Comparison of ENCODE assay signal across 8 cellular contexts in the genomic region with DNA sequence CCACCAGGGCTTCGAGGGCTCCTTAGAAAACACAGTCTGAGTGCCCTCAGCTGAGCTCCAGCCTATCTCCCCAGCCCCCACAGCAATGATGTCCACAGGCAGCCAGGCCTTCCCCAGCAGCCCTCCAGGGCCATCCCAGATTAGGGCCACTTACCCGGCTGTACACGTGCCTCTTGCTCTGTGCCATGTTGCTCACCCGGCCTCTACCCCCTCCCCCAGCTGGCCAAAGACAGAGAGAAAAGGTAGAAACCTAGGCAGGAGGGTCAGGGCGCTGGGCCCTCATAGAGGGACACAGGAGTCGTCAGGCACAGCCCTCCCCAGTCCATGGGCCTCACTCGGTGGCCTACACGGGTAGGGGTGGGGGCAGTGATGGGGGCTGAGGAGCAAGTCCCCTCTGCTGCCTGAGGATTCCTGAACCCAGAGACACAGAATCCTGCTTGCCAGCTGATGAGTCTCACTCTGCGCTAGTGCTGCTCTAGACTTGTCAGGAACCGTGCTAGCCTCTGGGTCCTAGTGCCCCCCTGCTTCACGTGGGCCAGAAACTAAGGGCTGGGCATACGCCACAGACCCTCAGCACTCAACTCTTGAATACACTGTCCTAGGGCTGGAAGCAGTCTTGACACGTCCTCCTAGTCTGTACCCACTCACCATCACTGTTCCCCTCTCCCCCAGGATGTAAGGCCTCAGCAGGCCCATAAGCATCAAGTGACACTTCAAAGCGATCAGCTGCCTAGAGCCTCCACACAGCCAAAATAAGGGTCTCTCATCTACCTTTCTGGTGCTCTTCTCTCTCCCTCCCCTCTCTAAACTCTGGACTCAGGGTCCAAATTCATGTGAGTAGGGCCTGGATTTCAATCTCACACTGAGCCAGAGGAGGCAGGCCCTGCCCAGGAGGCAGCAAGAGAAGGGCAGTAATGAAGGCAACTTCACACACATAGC. TPM values are rescaled to one million over a fixed set of nuclear protein-coding genes. Genes with fewer than 3 reads are reported as not detected.
DNase-seq lines count a peak whose midpoint lies in the region; ATAC-seq and TF ChIP-seq lines count a peak whose summit lies in the region.

Gene DCTN1 (minus strand): TSS at position 461 of the 939 bp plus-strand sequence. CDS start 274 bp downstream, at position 187.

- peaks cover 12% of the 10 kb centered on the region for H3K4me1 Mint-ChIP-seq in mesothelial cell of epicardium

- DNase-seq in DMS79 treated with DMSO at 0.1 percent for 48 hours (lab: John Stamatoyannopoulos, UW) (peak; percentile 26), HK-2 (ENCODE audit: unreplicated experiment) (peak; percentile 48), mesothelial cell of epicardium (ENCODE audit: low spot score in 2 of 2, unreplicated experiment in 2 of 2) (no peak), superior temporal gyrus (ENCODE audit: extremely low spot score) (peak; percentile 92), GM19238 (ENCODE audit: insufficient read length, low spot score) (no peak)

- H3K27ac Mint-ChIP-seq in mesothelial cell of epicardium, result peak within 1 kb of the TSS; percentile 76

- CTCF ChIA-PET in activated CD8-positive, alpha-beta memory T cell treated with anti-CD3 and anti-CD28 coated beads for 36 hours (lab: Charles Lee), result interaction anchor here (0.6 to 1.5 kb wide), 3 partner anchors 12 to 264 kb away, joined by 3 to 5 read pairs (median 3); no protein-coding TSS in a partner anchor

- no peaks in the 10 kb centered on the region for H3K9me3 Mint-ChIP-seq in mesothelial cell of epicardium

- no peaks in the 10 kb centered on the region for H3K36me3 Mint-ChIP-seq in mesothelial cell of epicardium

- H3K27me3 Mint-ChIP-seq in mesothelial cell of epicardium (ENCODE audit: low read depth), result no peaks in the 10 kb centered on the region

- ATAC-seq in esophagus mucosa (peak; percentile 54), GM19467 (IDR thresholded peaks at IDR 0.05; ENCODE audit: unreplicated experiment) (no peak)

- peak within 1 kb of the TSS; percentile 49 for H3K4me3 Mint-ChIP-seq in mesothelial cell of epicardium

- TF ChIP-seq CTCF in mesothelial cell of epicardium (IDR thresholded peaks at IDR 0.05; ENCODE audit: unreplicated experiment), result no peak

- POLR2A ChIA-PET in activated CD8-positive, alpha-beta memory T cell treated with anti-CD3 and anti-CD28 coated beads for 36 hours (lab: Charles Lee), result no interaction called here

RNA-seq across cellular contexts. Expression of gene DCTN1, which starts in this region (rescaled TPM):
- total RNA-seq in activated CD8-positive, alpha-beta memory T cell treated with anti-CD3 and anti-CD28 coated beads for 36 hours, result 100 to 1,000 TPM in 1 of 2 experiments, 10 to 100 TPM in 1; 92.9 to 102 TPM
- total RNA-seq in esophagus mucosa, result 86.4 TPM
- 125 to 136 TPM (median 132 TPM) in 3 replicates for total RNA-seq in mesothelial cell of epicardium

Comparison
In these comparisons a context has a peak if more than half of its experiments do, and no peak if none do; other contexts are left out.
1. DNase-seq: peak in DMS79 treated with DMSO at 0.1 percent for 48 hours (single experiment), HK-2 (single experiment) and superior temporal gyrus (single experiment); none in mesothelial cell of epicardium (0 of 2) and GM19238 (single experiment).